8 cellular contexts compared by ENCODE assay signal in the genomic region with DNA sequence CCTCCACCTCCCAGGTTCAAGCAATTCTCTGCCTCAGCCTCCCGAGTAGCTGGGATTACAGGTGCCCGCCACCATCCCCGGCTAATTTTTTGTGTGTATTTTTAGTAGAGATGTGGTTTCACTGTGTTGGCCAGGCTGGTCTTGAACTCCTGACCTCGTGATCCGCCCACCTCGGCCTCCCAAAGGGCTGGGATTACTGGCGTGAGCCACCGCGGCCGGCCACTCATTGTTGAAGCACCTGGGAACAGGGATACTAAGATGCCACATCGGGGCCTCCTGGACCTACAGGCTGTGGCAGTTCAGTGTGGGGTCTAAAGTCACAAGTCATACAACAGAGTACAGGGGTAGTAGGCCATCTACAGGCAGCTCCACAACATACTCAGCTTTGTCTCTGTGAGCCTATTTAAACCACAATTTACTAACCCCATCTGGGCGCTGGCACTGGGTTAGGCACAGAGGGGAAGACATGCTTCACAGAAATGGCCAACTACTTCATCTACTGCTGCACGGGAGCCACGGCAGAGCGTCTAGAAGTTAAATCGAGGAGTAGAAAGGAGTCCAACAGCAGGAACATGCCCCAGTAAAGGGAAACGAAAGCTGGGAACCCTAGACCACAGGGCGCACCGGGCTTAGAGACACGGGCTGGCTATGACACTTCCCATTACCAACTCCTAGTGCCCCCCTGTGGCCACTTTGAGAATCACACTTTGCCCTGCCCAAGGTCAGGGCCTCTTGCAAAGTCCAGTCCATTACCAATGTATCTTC. TPM values are rescaled to one million over a fixed set of nuclear protein-coding genes. Genes with fewer than 3 reads are reported as not detected.
A peak's percentile ranks its signal among the peaks of the same experiment; 100 is the strongest.
DNase-seq lines count a peak whose midpoint lies in the region; ATAC-seq and TF ChIP-seq lines count a peak whose summit lies in the region.

No MANE protein-coding gene starts in this region.

- H3K36me3 ChIP-seq in GM23338 (ENCODE audit: insufficient read depth) = peaks cover 5% of the 10 kb centered on the region; the same call in 1 of the 2 replicates

- peaks cover 27% of the 10 kb centered on the region; the same call in 1 of the 2 replicates for H3F3A ChIP-seq in GM23338 (replicated peaks; ENCODE audit: low read depth)

- 41 to 45% methylated on average over 20 of the region's 20 CpGs for WGBS in lower leg skin, 2 donors

- H3K27me3 Mint-ChIP-seq in GM23338 (ENCODE audit: insufficient read depth, low read depth, poor library complexity) = peaks cover 31% of the 10 kb centered on the region
- H3K27me3 Mint-ChIP-seq in activated CD4-positive, alpha-beta T cell treated with anti-CD3 and anti-CD28 coated beads, Interleukin-2, amount 10 ng/mL, durations not matched to agents 7 days and 5 days = no peaks in the 10 kb centered on the region
- H3K27me3 Mint-ChIP-seq in dendritic cell treated with granulocyte-macrophage colony-stimulating factor and Interleukin-4, amounts not matched to agents 40 ng/mL and 50 ng/mL, for 4 days = no peaks in the 10 kb centered on the region

- H3K9me3 Mint-ChIP-seq in GM23338 = no peaks in the 10 kb centered on the region; the same call in 2 of the 3 replicates
- no peaks in the 10 kb centered on the region for H3K9me3 Mint-ChIP-seq in activated CD4-positive, alpha-beta T cell treated with anti-CD3 and anti-CD28 coated beads, Interleukin-2, amount 10 ng/mL, durations not matched to agents 7 days and 5 days
- H3K9me3 Mint-ChIP-seq in dendritic cell treated with granulocyte-macrophage colony-stimulating factor and Interleukin-4, amounts not matched to agents 40 ng/mL and 50 ng/mL, for 4 days = no peaks in the 10 kb centered on the region

- DNase-seq in AG09319 (ENCODE audit: extremely low read depth, low read depth) = peak; percentile 75
- DNase-seq in GM23338 (ENCODE audit: low spot score) = peak; percentile 96
- DNase-seq in NCI-H69 (lab: John Stamatoyannopoulos, UW) = peak; percentile 69
- DNase-seq in activated CD4-positive, alpha-beta T cell treated with anti-CD3 and anti-CD28 coated beads, Interleukin-2, amount 10 ng/mL, durations not matched to agents 7 days and 5 days = peak; percentile 92
- peak; percentile 93 to 99 for DNase-seq in lower leg skin (ENCODE audit: low spot score in 2 of 2)
- peak; percentile 82 to 93 for DNase-seq in stimulated activated CD4-positive, alpha-beta T cell treated with anti-CD3 and anti-CD28 coated beads, Interleukin-4, amount 100 ng/mL, for 48 hours (ENCODE audit: low read depth in 2 of 2)
- no peak for DNase-seq in cortex of kidney (lab: John Stamatoyannopoulos, UW)

- H3K36me3 Mint-ChIP-seq in GM23338 (ENCODE audit: low read depth) = peaks cover 26% of the 10 kb centered on the region
- peaks cover 37% of the 10 kb centered on the region for H3K36me3 Mint-ChIP-seq in activated CD4-positive, alpha-beta T cell treated with anti-CD3 and anti-CD28 coated beads, Interleukin-2, amount 10 ng/mL, durations not matched to agents 7 days and 5 days (ENCODE audit: low read depth)
- H3K36me3 Mint-ChIP-seq in dendritic cell treated with granulocyte-macrophage colony-stimulating factor and Interleukin-4, amounts not matched to agents 40 ng/mL and 50 ng/mL, for 4 days (ENCODE audit: low read depth) = peaks cover 43% of the 10 kb centered on the region

- H3K27me3 ChIP-seq in GM23338 (ENCODE audit: insufficient read depth) = no peaks in the 10 kb centered on the region

- no peak for TF ChIP-seq POLR2A in lower leg skin (IDR thresholded peaks at IDR 0.05)

- H3K4me2 ChIP-seq in GM23338 = no peak overlapping the region

- peaks cover 5% of the 10 kb centered on the region for H4K20me1 ChIP-seq in GM23338 (replicated peaks; ENCODE audit: insufficient read depth)

- H2AFZ ChIP-seq in GM23338 = no peak overlapping the region

- no peak overlapping the region for H3K27ac ChIP-seq in GM23338 (ENCODE audit: low read depth)

- H3K4me1 Mint-ChIP-seq in GM23338 = peaks cover 31% of the 10 kb centered on the region
- peaks cover 44% of the 10 kb centered on the region for H3K4me1 Mint-ChIP-seq in activated CD4-positive, alpha-beta T cell treated with anti-CD3 and anti-CD28 coated beads, Interleukin-2, amount 10 ng/mL, durations not matched to agents 7 days and 5 days
- H3K4me1 Mint-ChIP-seq in dendritic cell treated with granulocyte-macrophage colony-stimulating factor and Interleukin-4, amounts not matched to agents 40 ng/mL and 50 ng/mL, for 4 days (ENCODE audit: low read depth) = peaks cover 47% of the 10 kb centered on the region

- no peaks in the 10 kb centered on the region for H3K9me2 ChIP-seq in GM23338 (ENCODE audit: insufficient read depth)

- peak; percentile 85 for TF ChIP-seq CTCF in AG09319 (IDR thresholded peaks at IDR 0.05; ENCODE audit: low read depth, low read length)
- TF ChIP-seq CTCF in GM23338 (conservative IDR thresholded peaks at IDR 0.05; ENCODE audit: low read depth in 2 of 2) = peak; percentile 83
- TF ChIP-seq CTCF in lower leg skin (IDR thresholded peaks at IDR 0.05) = peak in 1 of 3 donors; percentile 69

- peak overlapping the region; percentile 68 for H3K27ac Mint-ChIP-seq in GM23338
- no peak overlapping the region for H3K27ac Mint-ChIP-seq in activated CD4-positive, alpha-beta T cell treated with anti-CD3 and anti-CD28 coated beads, Interleukin-2, amount 10 ng/mL, durations not matched to agents 7 days and 5 days
- H3K27ac Mint-ChIP-seq in dendritic cell treated with granulocyte-macrophage colony-stimulating factor and Interleukin-4, amounts not matched to agents 40 ng/mL and 50 ng/mL, for 4 days = no peak overlapping the region

- peaks cover 30% of the 10 kb centered on the region for H3K4me1 ChIP-seq in GM23338 (ENCODE audit: insufficient read depth)

- CTCF ChIA-PET in activated CD4-positive, alpha-beta T cell treated with anti-CD3 and anti-CD28 coated beads, Interleukin-2, amount 10 ng/mL, durations not matched to agents 7 days and 5 days (lab: Charles Lee) = interaction anchor here (0.6 to 6.3 kb wide), 14 partner anchors 9 to 63 kb away, joined by 3 to 68 read pairs (median 5); partner anchors contain the start of genes BORCS6 and HES7

- peak; percentile 6 for ATAC-seq in GM23338

- POLR2A ChIA-PET in activated CD4-positive, alpha-beta T cell treated with anti-CD3 and anti-CD28 coated beads, Interleukin-2, amount 10 ng/mL, durations not matched to agents 7 days and 5 days (lab: Charles Lee) = interaction anchor here (1.2 kb wide), 1 partner anchor 15 kb away, joined by 4 read pairs; no protein-coding TSS in a partner anchor

- intact Hi-C loops in dendritic cell treated with granulocyte-macrophage colony-stimulating factor and Interleukin-4, amounts not matched to agents 40 ng/mL and 50 ng/mL, for 4 days (cut with micrococcal nuclease) = loop anchor here (1.0 to 10.0 kb wide), 3 partner anchors 20 to 314 kb away; partner anchors contain the start of gene HES7
- intact Hi-C loops in lower leg skin (cut with DNase I; ENCODE audit: low total_unique reads) = no loop called here

- H3K4me3 ChIP-seq in GM23338 (no peak overlapping the region), lower leg skin (ENCODE audit: low read depth, poor library complexity, severe bottlenecking) (no peak overlapping the region)

- peaks cover 14% of the 10 kb centered on the region; the same call in 1 of the 2 replicates for H3K79me2 ChIP-seq in GM23338 (replicated peaks; ENCODE audit: insufficient read depth)

- peak overlapping the region; percentile 32; the same call in 2 of the 3 replicates for H3K4me3 Mint-ChIP-seq in GM23338
- peak overlapping the region; percentile 31 for H3K4me3 Mint-ChIP-seq in activated CD4-positive, alpha-beta T cell treated with anti-CD3 and anti-CD28 coated beads, Interleukin-2, amount 10 ng/mL, durations not matched to agents 7 days and 5 days
- H3K4me3 Mint-ChIP-seq in dendritic cell treated with granulocyte-macrophage colony-stimulating factor and Interleukin-4, amounts not matched to agents 40 ng/mL and 50 ng/mL, for 4 days = peak overlapping the region; percentile 58

TF ChIP-seq in GM23338, 12 proteins besides CTCF, POLR2A, EP300 and RAD21 (continues in another document):
- TF ChIP-seq, protein P1, sequence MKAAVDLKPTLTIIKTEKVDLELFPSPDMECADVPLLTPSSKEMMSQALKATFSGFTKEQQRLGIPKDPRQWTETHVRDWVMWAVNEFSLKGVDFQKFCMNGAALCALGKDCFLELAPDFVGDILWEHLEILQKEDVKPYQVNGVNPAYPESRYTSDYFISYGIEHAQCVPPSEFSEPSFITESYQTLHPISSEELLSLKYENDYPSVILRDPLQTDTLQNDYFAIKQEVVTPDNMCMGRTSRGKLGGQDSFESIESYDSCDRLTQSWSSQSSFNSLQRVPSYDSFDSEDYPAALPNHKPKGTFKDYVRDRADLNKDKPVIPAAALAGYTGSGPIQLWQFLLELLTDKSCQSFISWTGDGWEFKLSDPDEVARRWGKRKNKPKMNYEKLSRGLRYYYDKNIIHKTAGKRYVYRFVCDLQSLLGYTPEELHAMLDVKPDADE (IDR thresholded peaks at IDR 0.05) = no peak

RNA-seq across cellular contexts. Expression of gene VAMP2, which starts 4.3 kb away (rescaled TPM):
- total RNA-seq in GM23338 (2014; rRNA removed; shearing (Covaris generic)) = 6.9 and 9.8 TPM in 2 replicates
- polyA plus RNA-seq in GM23338 (2016; fragmentation: Nextera tagmentation; extraction: Ambion mirVana) = 25.4 and 32.3 TPM in 2 replicates
- 10 to 100 TPM; 71.1 to 79.1 TPM for total RNA-seq in activated CD4-positive, alpha-beta T cell treated with anti-CD3 and anti-CD28 coated beads, Interleukin-2, amount 10 ng/mL, durations not matched to agents 7 days and 5 days
- total RNA-seq in lower leg skin = 10 to 100 TPM; 43.5 to 58.9 (median 49.3) TPM

RNA-seq across cellular contexts. Expression of gene PER1, which starts 6.2 kb away (rescaled TPM):
- 36.1 and 40.5 TPM in 2 replicates for total RNA-seq in GM23338 (2014; rRNA removed; shearing (Covaris generic))
- polyA plus RNA-seq in GM23338 (2016; fragmentation: Nextera tagmentation; extraction: Ambion mirVana) = 12.2 and 12.4 TPM in 2 replicates
- total RNA-seq in activated CD4-positive, alpha-beta T cell treated with anti-CD3 and anti-CD28 coated beads, Interleukin-2, amount 10 ng/mL, durations not matched to agents 7 days and 5 days = 10 to 100 TPM; 26.9 to 28.7 TPM
- total RNA-seq in lower leg skin = 100 to 1,000 TPM; 197 to 545 (median 266) TPM

RNA-seq across cellular contexts. Expression of gene TMEM107, which starts 17.7 kb away (rescaled TPM):
- total RNA-seq in GM23338 (2014; rRNA removed; shearing (Covaris generic)) = 11.0 and 20.4 TPM in 2 replicates
- 10.8 and 16.3 TPM in 2 replicates for polyA plus RNA-seq in GM23338 (2016; fragmentation: Nextera tagmentation; extraction: Ambion mirVana)
- total RNA-seq in activated CD4-positive, alpha-beta T cell treated with anti-CD3 and anti-CD28 coated beads, Interleukin-2, amount 10 ng/mL, durations not matched to agents 7 days and 5 days = 10 to 100 TPM; 34.8 to 37.2 TPM
- total RNA-seq in lower leg skin = 10 to 100 TPM; 15.9 to 21.0 (median 17.6) TPM

RNA-seq across cellular contexts. Expression of gene BORCS6, which starts 31.5 kb away (rescaled TPM):
- 3.9 and 7.1 TPM in 2 replicates for total RNA-seq in GM23338 (2014; rRNA removed; shearing (Covaris generic))
- polyA plus RNA-seq in GM23338 (2016; fragmentation: Nextera tagmentation; extraction: Ambion mirVana) = 1.8 and 2.1 TPM in 2 replicates
- 10 to 100 TPM; 12.2 to 12.9 TPM for total RNA-seq in activated CD4-positive, alpha-beta T cell treated with anti-CD3 and anti-CD28 coated beads, Interleukin-2, amount 10 ng/mL, durations not matched to agents 7 days and 5 days
- total RNA-seq in lower leg skin = 10 to 100 TPM; 22.0 to 26.6 (median 25.0) TPM

RNA-seq across cellular contexts. Expression of gene HES7, which starts 34.5 kb away (rescaled TPM):
- 0.14 TPM in 1 of 2 replicates, not detected in the other for total RNA-seq in GM23338 (2014; rRNA removed; shearing (Covaris generic))
- polyA plus RNA-seq in GM23338 (2016; fragmentation: Nextera tagmentation; extraction: Ambion mirVana) = 0.24 TPM in 1 of 2 replicates, not detected in the other
- under 1 TPM; 0.15 to 0.20 TPM for total RNA-seq in activated CD4-positive, alpha-beta T cell treated with anti-CD3 and anti-CD28 coated beads, Interleukin-2, amount 10 ng/mL, durations not matched to agents 7 days and 5 days
- total RNA-seq in lower leg skin = not detected
